Comparison of ENCODE assay signal across 27 cellular contexts in genomic region chr1:25553749-25554425, GRCh38. TPM values are rescaled to one million over a fixed set of nuclear protein-coding genes. Genes with fewer than 3 reads are reported as not detected.
DNase-seq lines count a peak whose midpoint lies in the region; ATAC-seq and TF ChIP-seq lines count a peak whose summit lies in the region.
"Had no signal": no experiment of that assay in that cellular context is flagged by ENCODE, and none has a peak within 500 bp of the region (broad histone marks: within the 10 kb centered on the region; RNA-seq: fewer than 3 reads in every experiment).

No MANE protein-coding gene starts in this region.

- H3K4me3 Mint-ChIP-seq in activated CD8-positive, alpha-beta T cell treated with anti-CD3 and anti-CD28 coated beads, Interleukin-2, amount 10 ng/mL, durations not matched to agents 7 days and 5 days, result no peak overlapping the region
- no peak overlapping the region for H3K4me3 Mint-ChIP-seq in activated CD8-positive, alpha-beta T cell treated with anti-CD3 and anti-CD28 coated beads for 36 hours
- H3K4me3 Mint-ChIP-seq in T-cell, result peak overlapping the region in 1 of 3 donors; percentile 99
- H3K4me3 Mint-ChIP-seq: activated CD8-positive, alpha-beta memory T cell treated with anti-CD3 and anti-CD28 coated beads, Interleukin-2, amount 10 ng/mL, durations not matched to agents 7 days and 5 days; neural progenitor cell had no signal

- CTCF ChIA-PET in activated CD8-positive, alpha-beta T cell treated with anti-CD3 and anti-CD28 coated beads, Interleukin-2, amount 10 ng/mL, durations not matched to agents 7 days and 5 days (lab: Charles Lee), result interaction anchor here (1.1 to 1.6 kb wide), 3 partner anchors 11 to 244 kb away, joined by 3 to 4 read pairs (median 3); no protein-coding TSS in a partner anchor
- CTCF ChIA-PET in activated CD8-positive, alpha-beta T cell treated with anti-CD3 and anti-CD28 coated beads for 36 hours (lab: Charles Lee), result interaction anchor here (0.9 to 2.2 kb wide), 6 partner anchors 12 to 257 kb away, joined by 3 to 7 read pairs (median 4); no protein-coding TSS in a partner anchor
- CTCF ChIA-PET in T-cell (lab: Charles Lee), result interaction anchor here in 1 of 2 donors (0.6 to 0.9 kb wide), 3 partner anchors 11 to 54 kb away, joined by 3 to 4 read pairs (median 3); no protein-coding TSS in a partner anchor

- DNase-seq in activated CD8-positive, alpha-beta T cell treated with anti-CD3 and anti-CD28 coated beads, Interleukin-2, amount 10 ng/mL, durations not matched to agents 7 days and 5 days, result no peak
- no peak for DNase-seq in activated CD8-positive, alpha-beta T cell treated with anti-CD3 and anti-CD28 coated beads for 36 hours
- DNase-seq in T-cell, result no peak
- DNase-seq: activated CD8-positive, alpha-beta memory T cell treated with anti-CD3 and anti-CD28 coated beads, Interleukin-2, amount 10 ng/mL, durations not matched to agents 7 days and 5 days; activated T-cell treated with anti-CD3 and anti-CD28 coated beads, Interleukin-2, amount 50 U/mL, for 48 hours; AML-193; COR-L47; foreskin keratinocyte; heart right ventricle; left cardiac atrium; mammary epithelial cell; NCI-H1092 treated with DMSO at 0.1 percent for 48 hours; NCI-H2029; NCI-H2227 treated with DMSO at 0.1 percent for 48 hours; NCI-H526 treated with DMSO at 0.1 percent for 48 hours; posterior cingulate gyrus; stimulated activated CD4-positive, alpha-beta T cell treated with anti-CD3 and anti-CD28 coated beads, Interleukin-4, amount 100 ng/mL, for 24 hours; stimulated activated naive CD4-positive, alpha-beta T cell had no signal

- H3K27ac Mint-ChIP-seq in activated CD8-positive, alpha-beta T cell treated with anti-CD3 and anti-CD28 coated beads, Interleukin-2, amount 10 ng/mL, durations not matched to agents 7 days and 5 days, result peak overlapping the region; percentile 48
- no peak overlapping the region for H3K27ac Mint-ChIP-seq in activated CD8-positive, alpha-beta T cell treated with anti-CD3 and anti-CD28 coated beads for 36 hours
- H3K27ac Mint-ChIP-seq in T-cell, result peak overlapping the region; percentile 97 to 100
- H3K27ac Mint-ChIP-seq: activated CD8-positive, alpha-beta memory T cell treated with anti-CD3 and anti-CD28 coated beads, Interleukin-2, amount 10 ng/mL, durations not matched to agents 7 days and 5 days had no signal

- H3K9me3 Mint-ChIP-seq in activated CD8-positive, alpha-beta T cell treated with anti-CD3 and anti-CD28 coated beads, Interleukin-2, amount 10 ng/mL, durations not matched to agents 7 days and 5 days (ENCODE audit: insufficient read depth), result no peaks in the 10 kb centered on the region
- no peaks in the 10 kb centered on the region for H3K9me3 Mint-ChIP-seq in activated CD8-positive, alpha-beta T cell treated with anti-CD3 and anti-CD28 coated beads for 36 hours
- no peaks in the 10 kb centered on the region for H3K9me3 Mint-ChIP-seq in T-cell
- H3K9me3 Mint-ChIP-seq: neural progenitor cell had no signal

- no peaks in the 10 kb centered on the region for H3K27me3 ChIP-seq in layer of hippocampus (ENCODE audit: control insufficient read depth, insufficient read depth, low read length)
- H3K27me3 ChIP-seq: foreskin keratinocyte, heart right ventricle, neural progenitor cell, vagina had no signal

- intact Hi-C loops in activated CD8-positive, alpha-beta T cell treated with anti-CD3 and anti-CD28 coated beads for 36 hours (cut with micrococcal nuclease), result no loop called here

- peaks cover 45% of the 10 kb centered on the region for H3K36me3 Mint-ChIP-seq in activated CD8-positive, alpha-beta T cell treated with anti-CD3 and anti-CD28 coated beads, Interleukin-2, amount 10 ng/mL, durations not matched to agents 7 days and 5 days (ENCODE audit: low read depth)
- peaks cover 10% of the 10 kb centered on the region for H3K36me3 Mint-ChIP-seq in activated CD8-positive, alpha-beta T cell treated with anti-CD3 and anti-CD28 coated beads for 36 hours (ENCODE audit: low read depth)
- H3K36me3 Mint-ChIP-seq in T-cell, result peaks cover 33% of the 10 kb centered on the region

- peak overlapping the region; percentile 39 for H3K27ac ChIP-seq in layer of hippocampus (ENCODE audit: low read depth, low read length)
- H3K27ac ChIP-seq in temporal lobe (ENCODE audit: low read depth, low read length), result peak overlapping the region; percentile 48
- H3K27ac ChIP-seq: A549, foreskin keratinocyte, neural progenitor cell, vagina had no signal

- no peaks in the 10 kb centered on the region for H3K27me3 Mint-ChIP-seq in activated CD8-positive, alpha-beta T cell treated with anti-CD3 and anti-CD28 coated beads, Interleukin-2, amount 10 ng/mL, durations not matched to agents 7 days and 5 days (ENCODE audit: low read depth)
- H3K27me3 Mint-ChIP-seq in activated CD8-positive, alpha-beta T cell treated with anti-CD3 and anti-CD28 coated beads for 36 hours, result no peaks in the 10 kb centered on the region
- H3K27me3 Mint-ChIP-seq in T-cell, result no peaks in the 10 kb centered on the region

- no peak for ATAC-seq in activated CD8-positive, alpha-beta T cell treated with anti-CD3 and anti-CD28 coated beads, Interleukin-2, amount 10 ng/mL, durations not matched to agents 7 days and 5 days
- no peak for ATAC-seq in activated CD8-positive, alpha-beta T cell treated with anti-CD3 and anti-CD28 coated beads for 36 hours
- ATAC-seq in T-cell (replicated peaks in 1 of 4), result no peak
- ATAC-seq in esophagus mucosa, result no peak
- no peak for ATAC-seq in GM21825 (IDR thresholded peaks at IDR 0.05; ENCODE audit: unreplicated experiment)
- ATAC-seq in HG03097 (IDR thresholded peaks at IDR 0.05; ENCODE audit: low FRiP score, unreplicated experiment), result no peak
- ATAC-seq: A549; activated CD8-positive, alpha-beta memory T cell treated with anti-CD3 and anti-CD28 coated beads, Interleukin-2, amount 10 ng/mL, durations not matched to agents 7 days and 5 days; foreskin keratinocyte; heart right ventricle; left cardiac atrium; sciatic nerve had no signal

- H3K4me1 Mint-ChIP-seq in activated CD8-positive, alpha-beta T cell treated with anti-CD3 and anti-CD28 coated beads, Interleukin-2, amount 10 ng/mL, durations not matched to agents 7 days and 5 days (ENCODE audit: low read depth), result peaks cover 85% of the 10 kb centered on the region
- peaks cover 83% of the 10 kb centered on the region for H3K4me1 Mint-ChIP-seq in activated CD8-positive, alpha-beta T cell treated with anti-CD3 and anti-CD28 coated beads for 36 hours (ENCODE audit: low read depth)
- peaks cover 95 to 99% (median 99%) of the 10 kb centered on the region in 3 donors for H3K4me1 Mint-ChIP-seq in T-cell

- TF ChIP-seq CTCF in activated CD8-positive, alpha-beta T cell treated with anti-CD3 and anti-CD28 coated beads for 36 hours (IDR thresholded peaks at IDR 0.05), result no peak

- POLR2A ChIA-PET in activated CD8-positive, alpha-beta T cell treated with anti-CD3 and anti-CD28 coated beads, Interleukin-2, amount 10 ng/mL, durations not matched to agents 7 days and 5 days (lab: Charles Lee), result interaction anchor here (1.6 kb wide), 1 partner anchor 11 kb away, joined by 7 read pairs; no protein-coding TSS in a partner anchor
- POLR2A ChIA-PET in activated CD8-positive, alpha-beta T cell treated with anti-CD3 and anti-CD28 coated beads for 36 hours (lab: Charles Lee), result interaction anchor here (1.3 to 2.0 kb wide), 2 partner anchors 10 to 18 kb away, joined by 5 to 12 read pairs; no protein-coding TSS in a partner anchor
- POLR2A ChIA-PET in T-cell (lab: Charles Lee), result interaction anchor here in 1 of 2 donors (0.5 kb wide), 1 partner anchor 1758 kb away, joined by 4 read pairs; no protein-coding TSS in a partner anchor

RNA-seq across cellular contexts. Expression of gene LDLRAP1, which starts 10.5 kb away (rescaled TPM):
- total RNA-seq in activated CD8-positive, alpha-beta T cell treated with anti-CD3 and anti-CD28 coated beads, Interleukin-2, amount 10 ng/mL, durations not matched to agents 7 days and 5 days, result 10 to 100 TPM; 30.7 to 31.3 TPM
- total RNA-seq in activated CD8-positive, alpha-beta T cell treated with anti-CD3 and anti-CD28 coated beads for 36 hours, result 10 to 100 TPM; 13.4 to 14.5 TPM
- total RNA-seq in T-cell (100 to 1,000 TPM; 143 to 298 (median 222) TPM), temporal lobe (0.98 TPM), esophagus mucosa (18.8 TPM)
